ENCODE assay signal across 23 cellular contexts in genomic region chr11:118763038-118763437, GRCh38.
"Had no signal": no experiment of that assay in that cellular context is flagged by ENCODE, and none has a peak within 500 bp of the region (broad histone marks: within the 10 kb centered on the region; RNA-seq: fewer than 3 reads in every experiment).

No MANE protein-coding gene starts in this region.

- H3K27me3 Mint-ChIP-seq: activated CD4-positive, alpha-beta memory T cell treated with anti-CD3 and anti-CD28 coated beads for 36 hours had no signal

- H3K9me3 Mint-ChIP-seq: activated CD4-positive, alpha-beta memory T cell treated with anti-CD3 and anti-CD28 coated beads for 36 hours; activated T-cell treated with anti-CD3 and anti-CD28 coated beads, Interleukin-2, amount 50 U/mL, for 72 hours; natural killer cell; neural progenitor cell; T-helper 1 cell treated with Interleukin-12 subunit alpha and Interleukin-12 subunit beta and Interleukin-4 antibody, amounts not matched to agents 30 μg/mL and 1 μg/mL, for 36 hours had no signal

- H3K4me3 ChIP-seq: left lung, lower lobe of right lung, neural progenitor cell, psoas muscle, right atrium auricular region, tibial nerve had no signal

- H3K4me3 Mint-ChIP-seq: activated CD4-positive, alpha-beta memory T cell treated with anti-CD3 and anti-CD28 coated beads for 36 hours; activated T-cell treated with anti-CD3 and anti-CD28 coated beads, Interleukin-2, amount 50 U/mL, for 72 hours; natural killer cell; neural progenitor cell; T-helper 1 cell treated with Interleukin-12 subunit alpha and Interleukin-12 subunit beta and Interleukin-4 antibody, amounts not matched to agents 30 μg/mL and 1 μg/mL, for 36 hours had no signal

- H3K4me1 ChIP-seq: neural progenitor cell, parathyroid adenoma had no signal

- H3K27ac Mint-ChIP-seq: activated CD4-positive, alpha-beta memory T cell treated with anti-CD3 and anti-CD28 coated beads for 36 hours; activated T-cell treated with anti-CD3 and anti-CD28 coated beads, Interleukin-2, amount 50 U/mL, for 72 hours; neural progenitor cell; T-helper 1 cell treated with Interleukin-12 subunit alpha and Interleukin-12 subunit beta and Interleukin-4 antibody, amounts not matched to agents 30 μg/mL and 1 μg/mL, for 36 hours had no signal

- H3K4me2 ChIP-seq: neural progenitor cell had no signal

- H3K9me3 ChIP-seq: left lung, lower lobe of right lung, psoas muscle, right atrium auricular region, tibial nerve had no signal

- H3K27ac ChIP-seq: left lung, lower lobe of right lung, neural progenitor cell, parathyroid adenoma, right atrium auricular region, tibial nerve, VCaP had no signal

- H3K4me1 Mint-ChIP-seq: neural progenitor cell had no signal

- H3K27me3 ChIP-seq: left lung, neural progenitor cell, right atrium auricular region, tibial nerve had no signal

- ATAC-seq: activated T-cell treated with anti-CD3 and anti-CD28 coated beads, Interleukin-2, amount 50 U/mL, for 72 hours; left lung; lower lobe of right lung; natural killer cell had no signal

- H2AFZ ChIP-seq: neural progenitor cell, parathyroid adenoma had no signal

- DNase-seq: activated CD4-positive, alpha-beta memory T cell treated with anti-CD3 and anti-CD28 coated beads for 36 hours; activated CD4-positive, alpha-beta T cell treated with anti-CD3 and anti-CD28 coated beads for 48 hours; activated naive CD4-positive, alpha-beta T cell; activated T-cell treated with anti-CD3 and anti-CD28 coated beads, Interleukin-2, amount 50 U/mL, for 72 hours; anterior cingulate cortex; effector memory CD4-positive, alpha-beta T cell; left lung; lower lobe of right lung; mesendoderm; natural killer cell; occipital lobe; psoas muscle; stimulated activated CD4-positive, alpha-beta T cell treated with anti-CD3 and anti-CD28 coated beads, Interleukin-15, amount 100 ng/mL, for 24 hours; stimulated activated CD4-positive, alpha-beta T cell treated with anti-CD3 and anti-CD28 coated beads, Interleukin-2, amount 100 ng/mL, for 24 hours; stimulated activated naive CD4-positive, alpha-beta T cell; SW 1271; T-helper 9 cell had no signal

- H3K9ac ChIP-seq: neural progenitor cell, parathyroid adenoma had no signal
